ENCODE assay signal across 32 cellular contexts in genomic region chr7:41244246-41244645, GRCh38.
DNase-seq lines count a peak whose midpoint lies in the region; ATAC-seq and TF ChIP-seq lines count a peak whose summit lies in the region.
"Had no signal": no experiment of that assay in that cellular context is flagged by ENCODE, and none has a peak within 500 bp of the region (broad histone marks: within the 10 kb centered on the region; RNA-seq: fewer than 3 reads in every experiment).

No MANE protein-coding gene starts in this region.

- TF ChIP-seq CTCF in PC-3 (conservative IDR thresholded peaks at IDR 0.05; ENCODE audit: low read depth, low read length) (no peak), foreskin keratinocyte (conservative IDR thresholded peaks at IDR 0.05) (no peak), osteoblast (IDR thresholded peaks at IDR 0.05; ENCODE audit: extremely low read depth, low read depth, low read length) (no peak), mucosa of descending colon (IDR thresholded peaks at IDR 0.05) (no peak)

- H2AFZ ChIP-seq in PC-3 (ENCODE audit: low read length) = no peak overlapping the region
- peak overlapping the region; percentile 54 for H2AFZ ChIP-seq in osteoblast (ENCODE audit: low read length)

- no peaks in the 10 kb centered on the region for H4K20me1 ChIP-seq in PC-3 (ENCODE audit: low read length)
- no peaks in the 10 kb centered on the region for H4K20me1 ChIP-seq in osteoblast (ENCODE audit: insufficient read depth, low read length)

- CTCF ChIA-PET in PC-3 (lab: Charles Lee) = no interaction called here

- H3K4me3 ChIP-seq in PC-3 (ENCODE audit: low read length) (no peak overlapping the region), osteoblast (ENCODE audit: insufficient read depth, low read length) (no peak overlapping the region), mucosa of descending colon (no peak overlapping the region)
- H3K4me3 ChIP-seq: esophagus squamous epithelium, GM12878, left ventricle myocardium inferior, Peyer's patch, prostate gland, sigmoid colon had no signal

- H3F3A ChIP-seq in PC-3 (ENCODE audit: low read length, unreplicated experiment) = peaks cover 8% of the 10 kb centered on the region

- DNase-seq in EH (ENCODE audit: low read depth) (peak; percentile 59), PC-3 (no peak), foreskin keratinocyte (no peak), osteoblast (ENCODE audit: insufficient read length, low spot score, missing footprints) (peak; percentile 18), HuH-7.5 (ENCODE audit: low spot score) (no peak), mucosa of descending colon (no peak), NCI-H1105 treated with DMSO at 0.1 percent for 48 hours (lab: John Stamatoyannopoulos, UW) (no peak)
- DNase-seq: activated CD4-positive, alpha-beta memory T cell treated with anti-CD3 and anti-CD28 coated beads for 36 hours; activated CD4-positive, CD25-positive, alpha-beta regulatory T cell treated with anti-CD3 and anti-CD28 coated beads, Interleukin-2, amount 50 U/mL, for 72 hours; activated CD8-positive, alpha-beta memory T cell treated with anti-CD3 and anti-CD28 coated beads, Interleukin-2, amount 50 U/mL, for 4 hours; activated naive CD4-positive, alpha-beta T cell; CD4-positive, CD25-positive, alpha-beta regulatory T cell; DMS79 treated with DMSO at 0.1 percent for 48 hours; esophagus squamous epithelium; H7; hypothalamus; immature natural killer cell; Kasumi-1; left ventricle myocardium inferior; MV-4-11; NCI-H146; NCI-H226; Peyer's patch; SHP77; sigmoid colon; stimulated activated CD4-positive, alpha-beta T cell treated with anti-CD3 and anti-CD28 coated beads, Interleukin-4, amount 100 ng/mL, for 4 hours had no signal

- H3K9ac ChIP-seq in PC-3 (ENCODE audit: low read length) = no peak overlapping the region; the same call in 1 of the 2 replicates

- H3K27me3 ChIP-seq in PC-3 (ENCODE audit: low read length) = no peaks in the 10 kb centered on the region
- H3K27me3 ChIP-seq in foreskin keratinocyte = no peaks in the 10 kb centered on the region
- no peaks in the 10 kb centered on the region for H3K27me3 ChIP-seq in osteoblast (ENCODE audit: insufficient read depth, low read length)
- H3K27me3 ChIP-seq: esophagus squamous epithelium, neutrophil, Peyer's patch, sigmoid colon had no signal

- H3K4me1 ChIP-seq in PC-3 (ENCODE audit: insufficient read depth, low read length) (peaks cover 46% of the 10 kb centered on the region), foreskin keratinocyte (peaks cover 23% of the 10 kb centered on the region), osteoblast (ENCODE audit: insufficient read depth, low read length) (peaks cover 13% of the 10 kb centered on the region), mucosa of descending colon (ENCODE audit: low read depth) (no peaks in the 10 kb centered on the region)
- H3K4me1 ChIP-seq: left ventricle myocardium inferior, Peyer's patch, prostate gland, sigmoid colon had no signal

- intact Hi-C loops in PC-3 (cut with micrococcal nuclease) (no loop called here), mucosa of descending colon (cut with DNase I, micrococcal nuclease) (no loop called here)

- POLR2A ChIA-PET in PC-3 (lab: Charles Lee; ENCODE audit: unreplicated experiment) = no interaction called here

- H3K4me2 ChIP-seq in PC-3 (ENCODE audit: low read length) (no peak overlapping the region), osteoblast (ENCODE audit: insufficient read depth, low read length) (peak overlapping the region; percentile 30)

- H3K79me2 ChIP-seq in PC-3 (ENCODE audit: low read length) (peaks cover 8% of the 10 kb centered on the region; the same call in 1 of the 2 replicates), osteoblast (ENCODE audit: insufficient read depth, low read length) (no peaks in the 10 kb centered on the region)

- no TSS peak for BruUV-seq in PC-3 (replicated peaks; lab: Mats Ljungman, UMichigan)

- H3K27ac ChIP-seq in PC-3 (ENCODE audit: low read length) (peak overlapping the region; percentile 22), foreskin keratinocyte (peak overlapping the region; percentile 24), osteoblast (ENCODE audit: low read depth, low read length) (peak overlapping the region; percentile 39)
- H3K27ac ChIP-seq: esophagus squamous epithelium, left ventricle myocardium inferior, neutrophil, Peyer's patch, prostate gland, sigmoid colon had no signal

- H3K36me3 ChIP-seq in PC-3 (ENCODE audit: low read depth, low read length) (no peaks in the 10 kb centered on the region), osteoblast (ENCODE audit: insufficient read depth, low read length) (no peaks in the 10 kb centered on the region), mucosa of descending colon (ENCODE audit: low read depth) (no peaks in the 10 kb centered on the region)
- H3K36me3 ChIP-seq: esophagus squamous epithelium, left ventricle myocardium inferior, neutrophil, Peyer's patch, prostate gland, sigmoid colon had no signal

- no peaks in the 10 kb centered on the region for H3K9me2 ChIP-seq in PC-3 (replicated peaks; ENCODE audit: low read length)

- H3K9me3 ChIP-seq in PC-3 (ENCODE audit: low read length) (no peaks in the 10 kb centered on the region), osteoblast (ENCODE audit: low read depth, low read length) (no peaks in the 10 kb centered on the region), mucosa of descending colon (no peaks in the 10 kb centered on the region)
- H3K9me3 ChIP-seq: esophagus squamous epithelium, left ventricle myocardium inferior, neutrophil, Peyer's patch, prostate gland, sigmoid colon had no signal

- ATAC-seq in PC-3 (no peak), foreskin keratinocyte (no peak), GM18870 (IDR thresholded peaks at IDR 0.05; ENCODE audit: unreplicated experiment) (no peak), mucosa of descending colon (no peak)
- ATAC-seq: GM12878; HepG2; stimulated activated memory B cell treated with anti-CD40 and anti-IgM and Interleukin-4, amounts not matched to agents 10 μg/mL and 1 μg/mL and 100 μg/mL, for 72 hours had no signal

Comparison
In these comparisons a context has a peak if more than half of its experiments do, and no peak if none do; other contexts are left out.
1. DNase-seq: peak in EH (single experiment) and osteoblast (single experiment); none in PC-3 (single experiment), foreskin keratinocyte (0 of 2), HuH-7.5 (single experiment), mucosa of descending colon (0 of 3) and NCI-H1105 treated with DMSO at 0.1 percent for 48 hours (single experiment).
2. Peak in every context shown above with its lines, with median percentiles within 50 percentile points of each other: H3K27ac ChIP-seq.